Comparison of ENCODE assay signal across 1 cellular context in the genomic region with DNA sequence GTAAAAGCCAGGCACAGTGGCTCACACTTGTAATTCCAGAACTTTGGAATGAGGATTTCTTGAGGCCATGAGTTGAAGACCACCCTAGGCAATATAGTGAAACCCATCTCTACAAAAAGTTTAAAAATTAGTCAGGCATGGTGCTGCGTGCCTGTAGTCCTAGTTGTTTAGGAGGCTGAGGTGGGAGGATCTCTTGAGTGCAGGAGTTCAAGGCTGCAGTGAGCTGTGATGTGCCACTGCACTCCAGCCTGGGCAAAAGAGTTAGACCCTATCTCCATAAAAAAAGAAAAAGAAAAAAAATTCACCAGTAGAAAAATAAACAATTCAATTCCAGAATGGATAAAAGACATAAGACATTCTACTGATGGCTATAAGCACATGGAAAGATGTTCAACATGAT.
A peak's percentile ranks its signal among the peaks of the same experiment; 100 is the strongest.
TF ChIP-seq lines count a peak whose summit lies in the region.

No MANE protein-coding gene starts in this region.

TF ChIP-seq in HepG2, 621 proteins besides CTCF, POLR2A, EP300 and RAD21 (continued from another document):
- TF ChIP-seq SIX4 (CRISPR knock-in tag; IDR thresholded peaks at IDR 0.05) (no peak), ZMYM3 (CRISPR knock-in tag; IDR thresholded peaks at IDR 0.05) (peak; percentile 50)
